In the genomic region with DNA sequence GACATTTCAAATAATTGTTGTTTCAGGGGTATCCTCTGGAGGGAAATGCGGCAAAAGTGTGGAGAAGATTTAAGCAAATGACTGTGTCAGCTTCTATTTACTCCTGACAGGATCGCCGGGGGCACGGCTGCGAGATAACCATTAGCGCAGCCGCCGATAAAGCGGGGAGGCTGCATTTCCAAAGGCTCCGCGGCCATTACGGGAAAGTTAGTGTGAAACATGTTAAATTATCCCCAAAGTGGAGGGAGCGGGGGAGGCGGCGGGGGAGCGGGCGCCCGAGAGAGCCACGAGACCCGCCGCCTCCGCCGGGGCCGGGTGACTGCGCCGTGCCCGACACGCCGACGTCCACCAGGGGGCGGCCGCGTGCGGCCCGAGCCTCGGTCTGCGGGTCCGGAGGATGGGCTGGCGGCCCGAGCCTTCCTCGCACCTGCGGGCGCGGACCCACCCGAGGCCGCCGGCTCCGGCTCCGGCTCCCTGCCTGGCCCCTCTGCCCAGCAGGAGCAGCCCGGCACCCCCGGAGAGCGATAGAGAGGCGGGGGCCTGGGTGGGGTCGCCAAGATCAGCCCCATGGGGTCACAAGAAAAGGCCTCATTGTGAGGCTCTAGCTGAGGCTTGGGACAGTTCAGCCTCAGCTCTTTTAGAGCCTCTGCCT, we compare ENCODE assay signal across 8 cellular contexts.
DNase-seq lines count a peak whose midpoint lies in the region; ATAC-seq and TF ChIP-seq lines count a peak whose summit lies in the region.

No MANE protein-coding gene starts in this region.

- no peaks in the 10 kb centered on the region for H3K9me3 Mint-ChIP-seq in activated naive CD4-positive, alpha-beta T cell treated with anti-CD3 and anti-CD28 coated beads for 36 hours

- H3K9me3 ChIP-seq in Panc1 (ENCODE audit: control insufficient read depth, insufficient read depth, low read depth, low read length) = no peaks in the 10 kb centered on the region
- H3K9me3 ChIP-seq in iPS-18a (ENCODE audit: control insufficient read depth, low read depth, low read length) = no peaks in the 10 kb centered on the region

- no peak overlapping the region for H3K4me3 Mint-ChIP-seq in activated naive CD4-positive, alpha-beta T cell treated with anti-CD3 and anti-CD28 coated beads for 36 hours

- H3K4me1 Mint-ChIP-seq in activated naive CD4-positive, alpha-beta T cell treated with anti-CD3 and anti-CD28 coated beads for 36 hours (ENCODE audit: low read depth) = peaks cover 6% of the 10 kb centered on the region

- H3K27ac ChIP-seq in Panc1 (ENCODE audit: low read length) = no peak overlapping the region
- no peak overlapping the region for H3K27ac ChIP-seq in iPS-18a (ENCODE audit: low read length)

- H3K4me3 ChIP-seq in Panc1 (ENCODE audit: low read depth in 2 of 2, low read length in 2 of 2) (peak overlapping the region; percentile 29 to 37), iPS-18a (ENCODE audit: low read length) (peak overlapping the region; percentile 37)

- POLR2A ChIA-PET in Panc1 (lab: Charles Lee) = interaction anchor here (0.6 kb wide), 1 partner anchor 130 kb away, joined by 3 read pairs; no protein-coding TSS in a partner anchor

- TF ChIP-seq CTCF in GM13976 (IDR thresholded peaks at IDR 0.05; ENCODE audit: borderline replicate concordance, control extremely low read depth, extremely low read depth, insufficient read depth, missing control alignments) = peak; percentile 95
- peak; percentile 100 for TF ChIP-seq CTCF in Panc1 (IDR thresholded peaks at IDR 0.05)

- peaks cover 58% of the 10 kb centered on the region for H3K27me3 Mint-ChIP-seq in activated naive CD4-positive, alpha-beta T cell treated with anti-CD3 and anti-CD28 coated beads for 36 hours (ENCODE audit: low read depth)

- H3K36me3 Mint-ChIP-seq in activated naive CD4-positive, alpha-beta T cell treated with anti-CD3 and anti-CD28 coated beads for 36 hours (ENCODE audit: low read depth) = no peaks in the 10 kb centered on the region

- no peak overlapping the region for H3K9ac ChIP-seq in iPS-18a (ENCODE audit: low read length)

- H3K4me1 ChIP-seq in Panc1 (ENCODE audit: control insufficient read depth, insufficient read depth, low read length) = peaks cover 3% of the 10 kb centered on the region; the same call in 1 of the 2 replicates
- H3K4me1 ChIP-seq in iPS-18a (ENCODE audit: control insufficient read depth, low read depth, low read length) = peaks cover 8% of the 10 kb centered on the region

- CTCF ChIA-PET in Panc1 (lab: Charles Lee) = interaction anchor here (0.6 to 0.8 kb wide), 3 partner anchors 29 to 218 kb away, joined by 5 to 11 read pairs (median 6); no protein-coding TSS in a partner anchor
- CTCF ChIA-PET in activated naive CD4-positive, alpha-beta T cell treated with anti-CD3 and anti-CD28 coated beads for 36 hours (lab: Charles Lee) = interaction anchor here (0.6 to 4.9 kb wide), 6 partner anchors 24 to 590 kb away, joined by 3 to 29 read pairs (median 4); no protein-coding TSS in a partner anchor

- ATAC-seq in Panc1 (peak; percentile 92), GM21381 (IDR thresholded peaks at IDR 0.05; ENCODE audit: unreplicated experiment) (no peak), HG03095 (IDR thresholded peaks at IDR 0.05; ENCODE audit: unreplicated experiment) (no peak)

- H3K27ac Mint-ChIP-seq in activated naive CD4-positive, alpha-beta T cell treated with anti-CD3 and anti-CD28 coated beads for 36 hours = no peak overlapping the region

- in situ Hi-C loops in GM13976 (cut with MboI; ENCODE audit: low sequenced_read_pairs, unreplicated experiment) (no loop called here), Panc1 (cut with HindIII; ENCODE audit: low pct_unique_long_range_greater_than_20kb, low sequenced_read_pairs) (no loop called here)

- DNase-seq in GM13976 (ENCODE audit: low spot score) (peak; percentile 91), Panc1 (ENCODE audit: low read depth, low spot score) (no peak), occipital lobe (lab: John Stamatoyannopoulos, UW) (no peak)
- peak; percentile 67 for DNase-seq in activated naive CD4-positive, alpha-beta T cell treated with anti-CD3 and anti-CD28 coated beads for 36 hours
- DNase-seq in stimulated activated CD4-positive, alpha-beta T cell treated with anti-CD3 and anti-CD28 coated beads, TNF-alpha, amount 100 ng/mL, for 1 hour (ENCODE audit: low read depth in 3 of 3, low spot score in 1 of 3) = peak in 2 of 3 donors; percentile 19 to 61

- intact Hi-C loops in Panc1 (cut with micrococcal nuclease; ENCODE audit: unreplicated experiment) = loop anchor here (5.0 to 10.0 kb wide), 2 partner anchors 71 to 204 kb away; no protein-coding TSS in a partner anchor
- intact Hi-C loops in activated naive CD4-positive, alpha-beta T cell treated with anti-CD3 and anti-CD28 coated beads for 36 hours (cut with micrococcal nuclease) = loop anchor here (1.0 to 5.0 kb wide), 3 partner anchors 72 to 202 kb away; no protein-coding TSS in a partner anchor

- peaks cover 23% of the 10 kb centered on the region for H3K27me3 ChIP-seq in Panc1 (ENCODE audit: control insufficient read depth, insufficient read depth, low read length)
- peaks cover 81% of the 10 kb centered on the region for H3K27me3 ChIP-seq in iPS-18a (ENCODE audit: control insufficient read depth, insufficient read depth, low read length)

- no TSS peak for BruUV-seq in Panc1 (replicated peaks; lab: Mats Ljungman, UMichigan)

- H3K36me3 ChIP-seq in Panc1 (ENCODE audit: control insufficient read depth, insufficient read depth, low read length) (no peaks in the 10 kb centered on the region), iPS-18a (ENCODE audit: control insufficient read depth, low read depth, low read length) (no peaks in the 10 kb centered on the region)

Comparison
In these comparisons a context has a peak if more than half of its experiments do, and no peak if none do; other contexts are left out.
1. DNase-seq: peak in GM13976 (single experiment), activated naive CD4-positive, alpha-beta T cell treated with anti-CD3 and anti-CD28 coated beads for 36 hours (single experiment) and stimulated activated CD4-positive, alpha-beta T cell treated with anti-CD3 and anti-CD28 coated beads, TNF-alpha, amount 100 ng/mL, for 1 hour (2 of 3); none in Panc1 (single experiment) and occipital lobe (single experiment).